Comparison of ENCODE assay signal across 28 cellular contexts in the genomic region with DNA sequence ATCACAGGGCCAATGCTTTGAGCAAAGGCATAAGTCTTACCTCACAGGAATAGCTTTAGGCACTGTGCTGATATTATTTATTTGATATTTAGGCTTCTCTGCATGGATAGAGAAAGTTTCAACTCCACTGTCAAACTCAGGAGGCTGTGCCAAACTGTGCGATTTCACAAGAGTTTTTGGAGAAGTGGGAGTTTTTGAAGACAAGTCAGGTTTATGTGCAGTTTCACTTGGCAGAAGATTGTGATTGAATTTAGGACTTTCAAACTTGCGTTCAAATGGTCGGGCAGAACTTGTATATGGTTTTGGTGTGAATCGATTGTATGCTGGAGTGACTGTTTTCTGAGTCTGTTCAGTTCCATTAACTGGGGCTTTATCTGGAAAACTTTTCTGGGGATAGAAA.
"Had no signal": no experiment of that assay in that cellular context is flagged by ENCODE, and none has a peak within 500 bp of the region (broad histone marks: within the 10 kb centered on the region; RNA-seq: fewer than 3 reads in every experiment).

No MANE protein-coding gene starts in this region.

- FAIRE-seq: astrocyte had no signal

- H3K36me3 Mint-ChIP-seq: activated naive CD4-positive, alpha-beta T cell treated with anti-CD3 and anti-CD28 coated beads, Interleukin-2, amount 10 ng/mL, durations not matched to agents 7 days and 5 days; activated naive CD8-positive, alpha-beta T cell treated with anti-CD3 and anti-CD28 coated beads, Interleukin-2, amount 10 ng/mL, durations not matched to agents 7 days and 5 days; natural killer cell treated with Interleukin-12 subunit alpha and Interleukin-12 subunit beta and Interleukin-15 and Interleukin-18, amount 100 ng/mL, for 72 hours had no signal

- DNase-seq: activated CD4-positive, alpha-beta T cell treated with anti-CD3 and anti-CD28 coated beads for 4 hours; activated CD4-positive, alpha-beta T cell treated with anti-CD3 and anti-CD28 coated beads, Interleukin-2, amount 50 U/mL, for 48 hours; activated CD8-positive, alpha-beta memory T cell treated with anti-CD3 and anti-CD28 coated beads, Interleukin-2, amount 50 U/mL, for 4 hours; activated gamma-delta T cell; activated naive CD4-positive, alpha-beta T cell treated with anti-CD3 and anti-CD28 coated beads, Interleukin-2, amount 10 ng/mL, durations not matched to agents 7 days and 5 days; activated naive CD8-positive, alpha-beta T cell treated with anti-CD3 and anti-CD28 coated beads, Interleukin-2, amount 10 ng/mL, durations not matched to agents 7 days and 5 days; activated T-cell treated with anti-CD3 and anti-CD28 coated beads, Interleukin-2, amount 50 U/mL, for 1 hour; amniotic stem cell; brain microvascular endothelial cell; caudate nucleus; cortex of kidney; foreskin keratinocyte; heart right ventricle; kidney glomerular epithelial cell; left lung; mucosa of descending colon; right cardiac atrium; spleen; stimulated activated naive CD4-positive, alpha-beta T cell; T-helper 1 cell had no signal

- H3K4me1 Mint-ChIP-seq: activated naive CD4-positive, alpha-beta T cell treated with anti-CD3 and anti-CD28 coated beads, Interleukin-2, amount 10 ng/mL, durations not matched to agents 7 days and 5 days; activated naive CD8-positive, alpha-beta T cell treated with anti-CD3 and anti-CD28 coated beads, Interleukin-2, amount 10 ng/mL, durations not matched to agents 7 days and 5 days had no signal

- H3K4me3 Mint-ChIP-seq: activated naive CD4-positive, alpha-beta T cell treated with anti-CD3 and anti-CD28 coated beads, Interleukin-2, amount 10 ng/mL, durations not matched to agents 7 days and 5 days; activated naive CD8-positive, alpha-beta T cell treated with anti-CD3 and anti-CD28 coated beads, Interleukin-2, amount 10 ng/mL, durations not matched to agents 7 days and 5 days; natural killer cell treated with Interleukin-12 subunit alpha and Interleukin-12 subunit beta and Interleukin-15 and Interleukin-18, amount 100 ng/mL, for 72 hours; T-helper 2 cell treated with Interferon-gamma antibody and Interleukin-4, amounts not matched to agents 5 μg/mL and 100 μg/mL, for 36 hours had no signal

- ATAC-seq: foreskin keratinocyte; heart right ventricle; left lung; mucosa of descending colon; natural killer cell treated with Interleukin-12 subunit alpha and Interleukin-12 subunit beta and Interleukin-15 and Interleukin-18, amount 100 ng/mL, for 72 hours; right cardiac atrium had no signal

- H3K27ac ChIP-seq: brain microvascular endothelial cell, epithelial cell of prostate, foreskin keratinocyte, heart right ventricle, left lung, spleen, suprapubic skin, tibial nerve, VCaP had no signal

- H3K9me3 Mint-ChIP-seq: activated naive CD4-positive, alpha-beta T cell treated with anti-CD3 and anti-CD28 coated beads, Interleukin-2, amount 10 ng/mL, durations not matched to agents 7 days and 5 days; activated naive CD8-positive, alpha-beta T cell treated with anti-CD3 and anti-CD28 coated beads, Interleukin-2, amount 10 ng/mL, durations not matched to agents 7 days and 5 days; natural killer cell treated with Interleukin-12 subunit alpha and Interleukin-12 subunit beta and Interleukin-15 and Interleukin-18, amount 100 ng/mL, for 72 hours; T-helper 2 cell treated with Interferon-gamma antibody and Interleukin-4, amounts not matched to agents 5 μg/mL and 100 μg/mL, for 36 hours had no signal

- H3K4me3 ChIP-seq: heart right ventricle, left lung, lung, mucosa of descending colon, spleen, suprapubic skin, tibial nerve had no signal

- H3K27me3 ChIP-seq: brain microvascular endothelial cell, foreskin keratinocyte, heart right ventricle, left lung, spleen, suprapubic skin, tibial nerve had no signal

- H3K9me3 ChIP-seq: heart right ventricle, left lung, mucosa of descending colon, spleen, suprapubic skin, tibial nerve had no signal

- H3K4me1 ChIP-seq: foreskin keratinocyte, left lung, spleen, suprapubic skin, tibial nerve had no signal
